In the genomic region with DNA sequence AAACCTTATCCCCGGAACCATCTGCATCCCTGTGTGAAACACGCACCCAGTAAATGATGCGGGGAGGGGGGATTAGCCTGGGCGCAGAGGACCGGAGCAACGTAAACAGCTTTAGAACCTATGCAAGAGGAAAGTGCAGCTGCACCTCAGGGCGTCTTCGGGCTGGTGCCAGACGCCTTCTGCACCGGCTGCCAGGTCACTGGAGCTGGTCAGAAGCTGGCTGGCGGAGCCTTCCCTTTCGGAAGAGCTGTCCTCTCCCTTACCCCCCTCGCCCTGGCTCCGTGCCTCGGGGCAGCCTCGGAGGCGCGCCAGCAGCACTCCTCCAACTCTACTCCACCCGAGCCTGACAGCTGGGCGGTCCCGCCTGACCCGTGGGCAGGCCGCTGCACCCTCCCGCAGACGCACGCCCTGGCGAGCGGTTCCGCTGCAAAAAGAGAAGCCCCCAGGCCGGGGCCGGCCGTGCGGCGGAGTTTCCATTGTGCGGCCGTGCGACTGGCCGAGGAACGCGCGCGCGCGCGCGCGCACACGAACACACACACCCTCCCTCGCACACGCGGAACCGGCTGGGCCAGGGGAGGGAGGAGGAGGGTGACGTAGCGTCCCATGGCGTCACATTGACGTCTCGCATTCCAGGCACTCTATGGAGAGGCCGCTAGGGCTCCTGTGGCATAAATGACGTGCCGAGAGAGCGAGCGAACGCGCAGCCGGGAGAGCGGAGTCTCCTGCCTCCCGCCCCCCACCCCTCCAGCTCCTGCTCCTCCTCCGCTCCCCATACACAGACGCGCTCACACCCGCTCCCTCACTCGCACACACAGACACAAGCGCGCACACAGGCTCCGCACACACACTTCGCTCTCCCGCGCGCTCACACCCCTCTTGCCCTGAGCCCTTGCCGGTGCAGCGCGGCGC, we compare ENCODE assay signal across 1 cellular context.
A peak's percentile ranks its signal among the peaks of the same experiment; 100 is the strongest.
TF ChIP-seq lines count a peak whose summit lies in the region.

TSS of gene NR4A3 (plus strand) at position 699 of the 909 bp plus-strand sequence. CDS start 6,158 bp downstream, outside the sequence.

TF ChIP-seq in WTC11, 78 proteins besides CTCF, POLR2A, EP300 and RAD21 (continued from another document):
- no peak for TF ChIP-seq STAT6 (CRISPR knock-in tag; conservative IDR thresholded peaks at IDR 0.05; ENCODE audit: low read depth)
- no peak for TF ChIP-seq ZNF219 (CRISPR knock-in tag; IDR thresholded peaks at IDR 0.05; ENCODE audit: borderline replicate concordance)
- no peak for TF ChIP-seq PRRX2 (CRISPR knock-in tag; IDR thresholded peaks at IDR 0.05)
- 0 out of 2 replicates have a peak, but pooled peaks have one; percentile 28 for TF ChIP-seq SP1 (CRISPR knock-in tag; conservative IDR thresholded peaks at IDR 0.05)
- TF ChIP-seq, protein P1, sequence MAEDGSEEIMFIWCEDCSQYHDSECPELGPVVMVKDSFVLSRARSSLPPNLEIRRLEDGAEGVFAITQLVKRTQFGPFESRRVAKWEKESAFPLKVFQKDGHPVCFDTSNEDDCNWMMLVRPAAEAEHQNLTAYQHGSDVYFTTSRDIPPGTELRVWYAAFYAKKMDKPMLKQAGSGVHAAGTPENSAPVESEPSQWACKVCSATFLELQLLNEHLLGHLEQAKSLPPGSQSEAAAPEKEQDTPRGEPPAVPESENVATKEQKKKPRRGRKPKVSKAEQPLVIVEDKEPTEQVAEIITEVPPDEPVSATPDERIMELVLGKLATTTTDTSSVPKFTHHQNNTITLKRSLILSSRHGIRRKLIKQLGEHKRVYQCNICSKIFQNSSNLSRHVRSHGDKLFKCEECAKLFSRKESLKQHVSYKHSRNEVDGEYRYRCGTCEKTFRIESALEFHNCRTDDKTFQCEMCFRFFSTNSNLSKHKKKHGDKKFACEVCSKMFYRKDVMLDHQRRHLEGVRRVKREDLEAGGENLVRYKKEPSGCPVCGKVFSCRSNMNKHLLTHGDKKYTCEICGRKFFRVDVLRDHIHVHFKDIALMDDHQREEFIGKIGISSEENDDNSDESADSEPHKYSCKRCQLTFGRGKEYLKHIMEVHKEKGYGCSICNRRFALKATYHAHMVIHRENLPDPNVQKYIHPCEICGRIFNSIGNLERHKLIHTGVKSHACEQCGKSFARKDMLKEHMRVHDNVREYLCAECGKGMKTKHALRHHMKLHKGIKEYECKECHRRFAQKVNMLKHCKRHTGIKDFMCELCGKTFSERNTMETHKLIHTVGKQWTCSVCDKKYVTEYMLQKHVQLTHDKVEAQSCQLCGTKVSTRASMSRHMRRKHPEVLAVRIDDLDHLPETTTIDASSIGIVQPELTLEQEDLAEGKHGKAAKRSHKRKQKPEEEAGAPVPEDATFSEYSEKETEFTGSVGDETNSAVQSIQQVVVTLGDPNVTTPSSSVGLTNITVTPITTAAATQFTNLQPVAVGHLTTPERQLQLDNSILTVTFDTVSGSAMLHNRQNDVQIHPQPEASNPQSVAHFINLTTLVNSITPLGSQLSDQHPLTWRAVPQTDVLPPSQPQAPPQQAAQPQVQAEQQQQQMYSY (CRISPR knock-in tag; IDR thresholded peaks at IDR 0.05): no peak
- peak; percentile 64; the same call in 1 of the 2 replicates for TF ChIP-seq FOXK1 (CRISPR knock-in tag; IDR thresholded peaks at IDR 0.05)
- TF ChIP-seq ZNF121 (CRISPR knock-in tag; IDR thresholded peaks at IDR 0.05): no peak
- no peak for TF ChIP-seq ZNF512 (CRISPR knock-in tag; IDR thresholded peaks at IDR 0.05; ENCODE audit: borderline replicate concordance)
- TF ChIP-seq ZNF281 (CRISPR knock-in tag; IDR thresholded peaks at IDR 0.05): 0 out of 2 replicates have a peak, but pooled peaks have one; percentile 26
- no peak for TF ChIP-seq ZNF423 (CRISPR knock-in tag; IDR thresholded peaks at IDR 0.05)
- TF ChIP-seq, protein P2, sequence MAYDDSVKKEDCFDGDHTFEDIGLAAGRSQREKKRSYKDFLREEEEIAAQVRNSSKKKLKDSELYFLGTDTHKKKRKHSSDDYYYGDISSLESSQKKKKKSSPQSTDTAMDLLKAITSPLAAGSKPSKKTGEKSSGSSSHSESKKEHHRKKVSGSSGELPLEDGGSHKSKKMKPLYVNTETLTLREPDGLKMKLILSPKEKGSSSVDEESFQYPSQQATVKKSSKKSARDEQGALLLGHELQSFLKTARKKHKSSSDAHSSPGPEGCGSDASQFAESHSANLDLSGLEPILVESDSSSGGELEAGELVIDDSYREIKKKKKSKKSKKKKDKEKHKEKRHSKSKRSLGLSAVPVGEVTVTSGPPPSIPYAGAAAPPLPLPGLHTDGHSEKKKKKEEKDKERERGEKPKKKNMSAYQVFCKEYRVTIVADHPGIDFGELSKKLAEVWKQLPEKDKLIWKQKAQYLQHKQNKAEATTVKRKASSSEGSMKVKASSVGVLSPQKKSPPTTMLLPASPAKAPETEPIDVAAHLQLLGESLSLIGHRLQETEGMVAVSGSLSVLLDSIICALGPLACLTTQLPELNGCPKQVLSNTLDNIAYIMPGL (CRISPR knock-in tag; IDR thresholded peaks at IDR 0.05): peak; percentile 40; the same call in 1 of the 2 replicates
- no peak for TF ChIP-seq NFE2L1 (CRISPR knock-in tag; IDR thresholded peaks at IDR 0.05)
- no peak for TF ChIP-seq EMX1 (CRISPR knock-in tag; IDR thresholded peaks at IDR 0.05)
- TF ChIP-seq, protein P3, sequence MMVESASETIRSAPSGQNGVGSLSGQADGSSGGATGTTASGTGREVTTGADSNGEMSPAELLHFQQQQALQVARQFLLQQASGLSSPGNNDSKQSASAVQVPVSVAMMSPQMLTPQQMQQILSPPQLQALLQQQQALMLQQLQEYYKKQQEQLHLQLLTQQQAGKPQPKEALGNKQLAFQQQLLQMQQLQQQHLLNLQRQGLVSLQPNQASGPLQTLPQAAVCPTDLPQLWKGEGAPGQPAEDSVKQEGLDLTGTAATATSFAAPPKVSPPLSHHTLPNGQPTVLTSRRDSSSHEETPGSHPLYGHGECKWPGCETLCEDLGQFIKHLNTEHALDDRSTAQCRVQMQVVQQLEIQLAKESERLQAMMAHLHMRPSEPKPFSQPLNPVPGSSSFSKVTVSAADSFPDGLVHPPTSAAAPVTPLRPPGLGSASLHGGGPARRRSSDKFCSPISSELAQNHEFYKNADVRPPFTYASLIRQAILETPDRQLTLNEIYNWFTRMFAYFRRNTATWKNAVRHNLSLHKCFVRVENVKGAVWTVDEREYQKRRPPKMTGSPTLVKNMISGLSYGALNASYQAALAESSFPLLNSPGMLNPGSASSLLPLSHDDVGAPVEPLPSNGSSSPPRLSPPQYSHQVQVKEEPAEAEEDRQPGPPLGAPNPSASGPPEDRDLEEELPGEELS (CRISPR knock-in tag; IDR thresholded peaks at IDR 0.05): peak; percentile 52; the same call in 1 of the 2 replicates
- TF ChIP-seq OVOL2 (CRISPR knock-in tag; IDR thresholded peaks at IDR 0.05; ENCODE audit: borderline replicate concordance): no peak
- TF ChIP-seq ZBTB21 (CRISPR knock-in tag; IDR thresholded peaks at IDR 0.05; ENCODE audit: borderline replicate concordance): peak; percentile 87
- TF ChIP-seq NFATC4 (CRISPR knock-in tag; IDR thresholded peaks at IDR 0.05): no peak
- TF ChIP-seq ZNF317 (CRISPR knock-in tag; IDR thresholded peaks at IDR 0.05; ENCODE audit: borderline replicate concordance, low read depth): no peak
- no peak for TF ChIP-seq HMGA2 (CRISPR knock-in tag; IDR thresholded peaks at IDR 0.05)
- TF ChIP-seq USF1 (CRISPR knock-in tag; IDR thresholded peaks at IDR 0.05): no peak
- TF ChIP-seq, protein P4, sequence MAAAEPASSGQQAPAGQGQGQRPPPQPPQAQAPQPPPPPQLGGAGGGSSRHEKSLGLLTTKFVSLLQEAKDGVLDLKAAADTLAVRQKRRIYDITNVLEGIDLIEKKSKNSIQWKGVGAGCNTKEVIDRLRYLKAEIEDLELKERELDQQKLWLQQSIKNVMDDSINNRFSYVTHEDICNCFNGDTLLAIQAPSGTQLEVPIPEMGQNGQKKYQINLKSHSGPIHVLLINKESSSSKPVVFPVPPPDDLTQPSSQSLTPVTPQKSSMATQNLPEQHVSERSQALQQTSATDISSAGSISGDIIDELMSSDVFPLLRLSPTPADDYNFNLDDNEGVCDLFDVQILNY (CRISPR knock-in tag; IDR thresholded peaks at IDR 0.05): no peak
- TF ChIP-seq, protein P5, sequence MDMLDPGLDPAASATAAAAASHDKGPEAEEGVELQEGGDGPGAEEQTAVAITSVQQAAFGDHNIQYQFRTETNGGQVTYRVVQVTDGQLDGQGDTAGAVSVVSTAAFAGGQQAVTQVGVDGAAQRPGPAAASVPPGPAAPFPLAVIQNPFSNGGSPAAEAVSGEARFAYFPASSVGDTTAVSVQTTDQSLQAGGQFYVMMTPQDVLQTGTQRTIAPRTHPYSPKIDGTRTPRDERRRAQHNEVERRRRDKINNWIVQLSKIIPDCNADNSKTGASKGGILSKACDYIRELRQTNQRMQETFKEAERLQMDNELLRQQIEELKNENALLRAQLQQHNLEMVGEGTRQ (CRISPR knock-in tag; IDR thresholded peaks at IDR 0.05): no peak
- TF ChIP-seq ATF1 (CRISPR knock-in tag; IDR thresholded peaks at IDR 0.05): no peak
